1 cellular context compared by ENCODE assay signal in the genomic region with DNA sequence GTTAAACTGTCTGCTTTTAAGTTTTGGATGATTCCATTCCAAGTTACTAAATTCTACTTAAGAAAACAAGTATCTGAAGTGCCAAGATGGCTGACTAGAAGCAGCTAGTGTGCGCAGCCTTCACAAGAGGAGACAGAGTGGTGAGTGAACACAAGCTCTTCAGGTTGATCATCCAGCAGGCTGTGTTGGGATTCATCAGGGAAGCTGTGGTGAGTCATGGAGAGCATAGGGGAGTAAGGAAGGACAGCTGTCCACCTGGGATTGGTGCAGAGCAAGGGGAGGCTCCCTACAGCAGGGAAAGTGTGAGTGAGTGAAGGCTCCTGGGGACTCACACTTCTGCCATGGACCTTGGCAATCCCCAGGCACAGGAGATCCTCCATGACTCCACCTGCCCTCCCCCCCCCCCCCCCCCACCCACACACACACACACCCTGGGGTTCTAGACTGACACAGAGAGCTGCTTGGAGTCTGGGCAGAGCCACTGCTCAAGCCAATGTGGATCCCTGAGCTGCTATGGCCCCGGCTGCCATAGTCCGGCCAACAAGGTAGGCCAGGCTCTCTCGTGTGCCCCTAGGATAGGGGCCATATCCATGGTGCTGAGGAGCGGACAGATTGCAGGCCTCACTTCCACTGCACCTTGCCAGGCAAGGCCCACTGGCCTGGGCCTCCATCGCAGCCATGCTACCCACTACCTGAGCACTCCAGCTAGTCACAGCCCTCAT.
TF ChIP-seq lines count a peak whose summit lies in the region.

No MANE protein-coding gene starts in this region.

TF ChIP-seq in HepG2, 621 proteins besides CTCF, POLR2A, EP300 and RAD21:
- 0 out of 2 replicates have a peak, but pooled peaks have one; percentile 1 for TF ChIP-seq ERF (CRISPR knock-in tag; IDR thresholded peaks at IDR 0.05)
- no peak for TF ChIP-seq IKZF4 (CRISPR knock-in tag; IDR thresholded peaks at IDR 0.05; ENCODE audit: borderline replicate concordance, low read depth, not compliant biosample characterization)
- no peak for TF ChIP-seq ZFX (CRISPR knock-in tag; IDR thresholded peaks at IDR 0.05; ENCODE audit: low read depth)
- no peak for TF ChIP-seq PAX8 (CRISPR knock-in tag; IDR thresholded peaks at IDR 0.05; ENCODE audit: borderline replicate concordance)
- TF ChIP-seq ETV5 (CRISPR knock-in tag; IDR thresholded peaks at IDR 0.05; ENCODE audit: borderline replicate concordance), result no peak
- TF ChIP-seq RBFOX2 (IDR thresholded peaks at IDR 0.05; ENCODE audit: low read depth, low read length), result no peak
- TF ChIP-seq TGIF2 (CRISPR knock-in tag; IDR thresholded peaks at IDR 0.05), result no peak
- peak; percentile 62 for TF ChIP-seq AGO2 (optimal IDR thresholded peaks at IDR 0.05; ENCODE audit: low read depth, low read length)
- TF ChIP-seq FOSL2 (CRISPR knock-in tag; IDR thresholded peaks at IDR 0.05), result 0 out of 2 replicates have a peak, but pooled peaks have one; percentile 17
- 0 out of 2 replicates have a peak, but pooled peaks have one; percentile 1 for TF ChIP-seq ZNF350 (CRISPR knock-in tag; IDR thresholded peaks at IDR 0.05; ENCODE audit: borderline replicate concordance, low read depth)
